ENCODE assay signal across 35 cellular contexts in genomic region chr12:90883456-90883855, GRCh38.
"Had no signal": no experiment of that assay in that cellular context is flagged by ENCODE, and none has a peak within 500 bp of the region (broad histone marks: within the 10 kb centered on the region; RNA-seq: fewer than 3 reads in every experiment).

No MANE protein-coding gene starts in this region.

- H3K36me3 ChIP-seq: MG63 had no signal

- H3K9me3 ChIP-seq: MG63 had no signal

- DNase-seq: Karpas-422, Kasumi-1, MG63, MM.1S, MV-4-11, NCI-H1048, NCI-H1092, NCI-H1092 treated with DMSO at 0.1 percent for 48 hours, NCI-H1105, NCI-H1105 treated with DMSO at 0.1 percent for 48 hours, NCI-H1417, NCI-H1417 treated with DMSO at 0.1 percent for 48 hours, NCI-H1436, NCI-H1436 treated with DMSO at 0.1 percent for 48 hours, NCI-H146, NCI-H1694, NCI-H1694 treated with DMSO at 0.1 percent for 48 hours, NCI-H187, NCI-H187 treated with DMSO at 0.1 percent for 48 hours, NCI-H1930, NCI-H2029, NCI-H2029 treated with DMSO at 0.1 percent for 48 hours, NCI-H2081, NCI-H2081 treated with DMSO at 0.1 percent for 48 hours, NCI-H2107, NCI-H2171 treated with DMSO at 0.1 percent for 48 hours, NCI-H2227 treated with DMSO at 0.1 percent for 48 hours, NCI-H226, NCI-H345, NCI-H446, NCI-H446 treated with DMSO at 0.1 percent for 48 hours, NCI-H510A, NCI-H510A treated with DMSO at 0.1 percent for 48 hours, NCI-H524, NCI-H524 treated with DMSO at 0.1 percent for 48 hours had no signal

- H3K4me3 ChIP-seq: MG63 had no signal

- H3K27me3 ChIP-seq: MG63 had no signal
